In the genomic region with DNA sequence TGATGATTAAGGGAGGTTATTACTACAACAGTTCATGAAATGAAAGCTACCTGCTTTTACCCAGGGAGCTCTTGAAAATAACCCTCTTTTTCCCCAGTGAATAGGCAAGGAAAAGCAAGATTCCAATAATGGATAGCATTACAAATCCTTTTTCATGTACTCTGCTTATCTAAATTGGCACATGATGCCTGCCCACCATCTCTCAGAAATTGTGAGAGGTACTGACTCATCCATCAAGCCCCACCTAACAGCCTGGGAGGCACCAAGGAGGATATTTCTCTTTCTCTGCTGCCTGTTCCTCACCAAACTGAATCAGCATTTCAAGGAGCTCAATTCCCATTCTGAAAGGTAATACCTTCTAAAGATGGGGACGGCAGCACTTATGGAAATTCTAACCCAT, we compare ENCODE assay signal across 1 cellular context.
TF ChIP-seq lines count a peak whose summit lies in the region.

No MANE protein-coding gene starts in this region.

TF ChIP-seq in SK-N-SH, 30 proteins besides CTCF, POLR2A, EP300 and RAD21:
- TF ChIP-seq SMC3 (IDR thresholded peaks at IDR 0.05; ENCODE audit: low read depth, low read length) (no peak), TAF1 (IDR thresholded peaks at IDR 0.05; ENCODE audit: borderline replicate concordance, low read depth, low read length) (no peak), FOSL2 (IDR thresholded peaks at IDR 0.05; ENCODE audit: borderline replicate concordance, low read depth) (peak; percentile 28; the same call in 1 of the 2 replicates), CHD2 (IDR thresholded peaks at IDR 0.05; ENCODE audit: low read length, partially characterized antibody) (no peak), SIN3A (IDR thresholded peaks at IDR 0.05; ENCODE audit: borderline replicate concordance, low read depth, low read length) (no peak), TCF12 (IDR thresholded peaks at IDR 0.05) (no peak), RCOR1 (IDR thresholded peaks at IDR 0.05; ENCODE audit: low read length) (no peak), JUND (IDR thresholded peaks at IDR 0.05) (peak; percentile 32; the same call in 1 of the 2 replicates), MEF2A (IDR thresholded peaks at IDR 0.05; ENCODE audit: borderline replicate concordance, low read depth) (no peak), RXRA (IDR thresholded peaks at IDR 0.05; ENCODE audit: borderline replicate concordance, low read depth) (no peak)
- TF ChIP-seq, protein P1, sequence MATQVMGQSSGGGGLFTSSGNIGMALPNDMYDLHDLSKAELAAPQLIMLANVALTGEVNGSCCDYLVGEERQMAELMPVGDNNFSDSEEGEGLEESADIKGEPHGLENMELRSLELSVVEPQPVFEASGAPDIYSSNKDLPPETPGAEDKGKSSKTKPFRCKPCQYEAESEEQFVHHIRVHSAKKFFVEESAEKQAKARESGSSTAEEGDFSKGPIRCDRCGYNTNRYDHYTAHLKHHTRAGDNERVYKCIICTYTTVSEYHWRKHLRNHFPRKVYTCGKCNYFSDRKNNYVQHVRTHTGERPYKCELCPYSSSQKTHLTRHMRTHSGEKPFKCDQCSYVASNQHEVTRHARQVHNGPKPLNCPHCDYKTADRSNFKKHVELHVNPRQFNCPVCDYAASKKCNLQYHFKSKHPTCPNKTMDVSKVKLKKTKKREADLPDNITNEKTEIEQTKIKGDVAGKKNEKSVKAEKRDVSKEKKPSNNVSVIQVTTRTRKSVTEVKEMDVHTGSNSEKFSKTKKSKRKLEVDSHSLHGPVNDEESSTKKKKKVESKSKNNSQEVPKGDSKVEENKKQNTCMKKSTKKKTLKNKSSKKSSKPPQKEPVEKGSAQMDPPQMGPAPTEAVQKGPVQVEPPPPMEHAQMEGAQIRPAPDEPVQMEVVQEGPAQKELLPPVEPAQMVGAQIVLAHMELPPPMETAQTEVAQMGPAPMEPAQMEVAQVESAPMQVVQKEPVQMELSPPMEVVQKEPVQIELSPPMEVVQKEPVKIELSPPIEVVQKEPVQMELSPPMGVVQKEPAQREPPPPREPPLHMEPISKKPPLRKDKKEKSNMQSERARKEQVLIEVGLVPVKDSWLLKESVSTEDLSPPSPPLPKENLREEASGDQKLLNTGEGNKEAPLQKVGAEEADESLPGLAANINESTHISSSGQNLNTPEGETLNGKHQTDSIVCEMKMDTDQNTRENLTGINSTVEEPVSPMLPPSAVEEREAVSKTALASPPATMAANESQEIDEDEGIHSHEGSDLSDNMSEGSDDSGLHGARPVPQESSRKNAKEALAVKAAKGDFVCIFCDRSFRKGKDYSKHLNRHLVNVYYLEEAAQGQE (IDR thresholded peaks at IDR 0.05; ENCODE audit: low read depth, low read length): no peak
- TF ChIP-seq, protein P2, sequence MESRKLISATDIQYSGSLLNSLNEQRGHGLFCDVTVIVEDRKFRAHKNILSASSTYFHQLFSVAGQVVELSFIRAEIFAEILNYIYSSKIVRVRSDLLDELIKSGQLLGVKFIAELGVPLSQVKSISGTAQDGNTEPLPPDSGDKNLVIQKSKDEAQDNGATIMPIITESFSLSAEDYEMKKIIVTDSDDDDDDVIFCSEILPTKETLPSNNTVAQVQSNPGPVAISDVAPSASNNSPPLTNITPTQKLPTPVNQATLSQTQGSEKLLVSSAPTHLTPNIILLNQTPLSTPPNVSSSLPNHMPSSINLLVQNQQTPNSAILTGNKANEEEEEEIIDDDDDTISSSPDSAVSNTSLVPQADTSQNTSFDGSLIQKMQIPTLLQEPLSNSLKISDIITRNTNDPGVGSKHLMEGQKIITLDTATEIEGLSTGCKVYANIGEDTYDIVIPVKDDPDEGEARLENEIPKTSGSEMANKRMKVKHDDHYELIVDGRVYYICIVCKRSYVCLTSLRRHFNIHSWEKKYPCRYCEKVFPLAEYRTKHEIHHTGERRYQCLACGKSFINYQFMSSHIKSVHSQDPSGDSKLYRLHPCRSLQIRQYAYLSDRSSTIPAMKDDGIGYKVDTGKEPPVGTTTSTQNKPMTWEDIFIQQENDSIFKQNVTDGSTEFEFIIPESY (IDR thresholded peaks at IDR 0.05; ENCODE audit: borderline replicate concordance, low read depth): no peak
- TF ChIP-seq, protein P3, sequence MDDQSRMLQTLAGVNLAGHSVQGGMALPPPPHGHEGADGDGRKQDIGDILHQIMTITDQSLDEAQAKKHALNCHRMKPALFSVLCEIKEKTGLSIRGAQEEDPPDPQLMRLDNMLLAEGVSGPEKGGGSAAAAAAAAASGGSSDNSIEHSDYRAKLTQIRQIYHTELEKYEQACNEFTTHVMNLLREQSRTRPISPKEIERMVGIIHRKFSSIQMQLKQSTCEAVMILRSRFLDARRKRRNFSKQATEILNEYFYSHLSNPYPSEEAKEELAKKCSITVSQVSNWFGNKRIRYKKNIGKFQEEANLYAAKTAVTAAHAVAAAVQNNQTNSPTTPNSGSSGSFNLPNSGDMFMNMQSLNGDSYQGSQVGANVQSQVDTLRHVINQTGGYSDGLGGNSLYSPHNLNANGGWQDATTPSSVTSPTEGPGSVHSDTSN (IDR thresholded peaks at IDR 0.05): peak; percentile 59
